ENCODE assay signal across 8 cellular contexts in genomic region chr1:117930173-117930447, GRCh38. TPM values are rescaled to one million over a fixed set of nuclear protein-coding genes. Genes with fewer than 3 reads are reported as not detected.
DNase-seq lines count a peak whose midpoint lies in the region; ATAC-seq and TF ChIP-seq lines count a peak whose summit lies in the region.

No MANE protein-coding gene starts in this region.

- intact Hi-C loops in activated CD4-positive, alpha-beta T cell treated with anti-CD3 and anti-CD28 coated beads, Interleukin-2, amount 10 ng/mL, durations not matched to agents 24 days and 14 days (cut with micrococcal nuclease): no loop called here
- intact Hi-C loops in spleen (cut with DNase I; ENCODE audit: low total_unique reads): no loop called here

- TF ChIP-seq CTCF in glutamatergic neuron (IDR thresholded peaks at IDR 0.05; ENCODE audit: partially characterized antibody, unreplicated experiment): no peak
- no peak for TF ChIP-seq CTCF in spleen (IDR thresholded peaks at IDR 0.05 in 8 of 11, conservative IDR thresholded peaks at IDR 0.05 in 3 of 11)

- H3K9me3 ChIP-seq in T-helper 17 cell (ENCODE audit: control insufficient read depth, low read length, poor library complexity, severe bottlenecking): no peaks in the 10 kb centered on the region
- H3K9me3 ChIP-seq in spleen: no peaks in the 10 kb centered on the region

- 0 to 1% (median 1%) methylated on average over 12 of the region's 12 CpGs for WGBS in spleen, 5 donors

- peaks cover 2% of the 10 kb centered on the region for H3K27me3 Mint-ChIP-seq in activated CD4-positive, alpha-beta T cell treated with anti-CD3 and anti-CD28 coated beads, Interleukin-2, amount 10 ng/mL, durations not matched to agents 24 days and 14 days
- no peaks in the 10 kb centered on the region for H3K27me3 Mint-ChIP-seq in T-helper 17 cell
- no peaks in the 10 kb centered on the region for H3K27me3 Mint-ChIP-seq in glutamatergic neuron (ENCODE audit: unreplicated experiment)

- H3K9me3 Mint-ChIP-seq in activated CD4-positive, alpha-beta T cell treated with anti-CD3 and anti-CD28 coated beads, Interleukin-2, amount 10 ng/mL, durations not matched to agents 24 days and 14 days: no peaks in the 10 kb centered on the region
- H3K9me3 Mint-ChIP-seq in glutamatergic neuron (ENCODE audit: unreplicated experiment): peaks cover 4% of the 10 kb centered on the region

- no peaks in the 10 kb centered on the region for H3K27me3 ChIP-seq in spleen (replicated peaks in 1 of 7)

- peak; percentile 4 for ATAC-seq in T-helper 17 cell

- peaks cover 36% of the 10 kb centered on the region for H3K4me1 Mint-ChIP-seq in activated CD4-positive, alpha-beta T cell treated with anti-CD3 and anti-CD28 coated beads, Interleukin-2, amount 10 ng/mL, durations not matched to agents 24 days and 14 days
- H3K4me1 Mint-ChIP-seq in T-helper 17 cell (peaks cover 57% of the 10 kb centered on the region), glutamatergic neuron (ENCODE audit: low read depth, unreplicated experiment) (peaks cover 12% of the 10 kb centered on the region)

- no peak for DNase-seq in activated CD4-positive, alpha-beta T cell treated with anti-CD3 and anti-CD28 coated beads, Interleukin-2, amount 10 ng/mL, durations not matched to agents 24 days and 14 days
- DNase-seq in activated CD4-positive, alpha-beta T cell treated with anti-CD3 and anti-CD28 coated beads for 48 hours: no peak
- DNase-seq in T-helper 17 cell: no peak
- DNase-seq in glutamatergic neuron: no peak
- no peak for DNase-seq in spleen
- DNase-seq in activated CD4-positive, CD25-positive, alpha-beta regulatory T cell (lab: John Stamatoyannopoulos, UW): no peak
- no peak for DNase-seq in UCSD-AML1 (lab: John Stamatoyannopoulos, UW; ENCODE audit: unreplicated experiment)
- DNase-seq in kidney glomerular epithelial cell (lab: John Stamatoyannopoulos, UW): no peak

- peak overlapping the region; percentile 82 to 99 (median 96) for H3K4me3 ChIP-seq in spleen

- H3K4me3 Mint-ChIP-seq in activated CD4-positive, alpha-beta T cell treated with anti-CD3 and anti-CD28 coated beads, Interleukin-2, amount 10 ng/mL, durations not matched to agents 24 days and 14 days: peak overlapping the region; percentile 98
- peak overlapping the region; percentile 99 for H3K4me3 Mint-ChIP-seq in T-helper 17 cell
- H3K4me3 Mint-ChIP-seq in glutamatergic neuron (ENCODE audit: unreplicated experiment): peak overlapping the region; percentile 99

- peak overlapping the region in 7 of 8 donors; percentile 90 to 98 (median 95) for H3K27ac ChIP-seq in spleen

- peaks cover 0 to 21% (median 9%) of the 10 kb centered on the region in 6 donors for H3K36me3 ChIP-seq in spleen

- TF ChIP-seq POLR2A in spleen (IDR thresholded peaks at IDR 0.05): no peak

- H3K27ac Mint-ChIP-seq in activated CD4-positive, alpha-beta T cell treated with anti-CD3 and anti-CD28 coated beads, Interleukin-2, amount 10 ng/mL, durations not matched to agents 24 days and 14 days: peak overlapping the region; percentile 95
- H3K27ac Mint-ChIP-seq in T-helper 17 cell (peak overlapping the region; percentile 100), glutamatergic neuron (ENCODE audit: unreplicated experiment) (peak overlapping the region; percentile 93)

- H3K4me1 ChIP-seq in spleen: peaks cover 26 to 68% (median 56%) of the 10 kb centered on the region in 6 donors

- peaks cover 28% of the 10 kb centered on the region for H3K36me3 Mint-ChIP-seq in activated CD4-positive, alpha-beta T cell treated with anti-CD3 and anti-CD28 coated beads, Interleukin-2, amount 10 ng/mL, durations not matched to agents 24 days and 14 days (ENCODE audit: low read depth)
- H3K36me3 Mint-ChIP-seq in T-helper 17 cell (ENCODE audit: low read depth): peaks cover 14% of the 10 kb centered on the region
- H3K36me3 Mint-ChIP-seq in glutamatergic neuron (ENCODE audit: unreplicated experiment): no peaks in the 10 kb centered on the region

RNA-seq across cellular contexts. Expression of gene WDR3, which starts 0.6 kb away (rescaled TPM):
- 79.8 and 81.7 TPM in 2 replicates for total RNA-seq in activated CD4-positive, alpha-beta T cell treated with anti-CD3 and anti-CD28 coated beads, Interleukin-2, amount 10 ng/mL, durations not matched to agents 24 days and 14 days
- 10 to 100 TPM in 1 of 2 donors, 1 to 10 TPM in 1; 9.3 to 11.0 TPM for total RNA-seq in T-helper 17 cell
- total RNA-seq in glutamatergic neuron (ENCODE audit: unreplicated experiment): 22.2 TPM
- total RNA-seq in spleen: 10 to 100 TPM in 5 of 7 donors, 1 to 10 TPM in 2; 9.7 to 25.2 (median 17.9) TPM
- 1 to 10 TPM; 2.6 to 4.9 (median 4.0) TPM for polyA plus RNA-seq in spleen

RNA-seq across cellular contexts. Expression of gene GDAP2, which starts 0.7 kb away (rescaled TPM):
- 22.2 and 25.7 TPM in 2 replicates for total RNA-seq in activated CD4-positive, alpha-beta T cell treated with anti-CD3 and anti-CD28 coated beads, Interleukin-2, amount 10 ng/mL, durations not matched to agents 24 days and 14 days
- total RNA-seq in T-helper 17 cell (10 to 100 TPM; 24.1 to 28.8 TPM), glutamatergic neuron (ENCODE audit: unreplicated experiment) (34.0 TPM), spleen (10 to 100 TPM; 29.6 to 44.6 (median 34.4) TPM)
- 1 to 10 TPM; 3.0 to 3.9 (median 3.4) TPM for polyA plus RNA-seq in spleen
